Comparison of ENCODE assay signal across 28 cellular contexts in the genomic region with DNA sequence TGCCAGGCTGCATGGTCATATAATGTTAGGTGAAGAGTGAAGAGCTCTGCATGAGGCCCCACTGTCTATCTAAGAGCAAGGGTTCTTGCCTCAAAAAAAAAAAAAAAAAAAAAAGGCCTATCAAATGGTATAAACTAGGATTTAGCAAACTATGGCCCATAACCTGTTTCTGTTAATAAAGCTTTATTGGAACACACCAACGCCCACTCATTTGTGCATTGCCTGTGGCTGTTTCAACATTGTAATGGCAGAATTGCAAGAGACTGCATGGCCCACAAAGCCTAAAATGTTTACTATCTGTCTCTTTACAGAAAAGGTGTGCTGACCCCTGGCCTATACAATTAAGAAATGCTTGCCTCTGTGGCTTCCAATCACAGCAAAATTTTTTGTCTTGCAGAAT. TPM values are rescaled to one million over a fixed set of nuclear protein-coding genes. Genes with fewer than 3 reads are reported as not detected.
DNase-seq lines count a peak whose midpoint lies in the region; ATAC-seq, FAIRE-seq and TF ChIP-seq lines count a peak whose summit lies in the region.
"Had no signal": no experiment of that assay in that cellular context is flagged by ENCODE, and none has a peak within 500 bp of the region (broad histone marks: within the 10 kb centered on the region; RNA-seq: fewer than 3 reads in every experiment).

No MANE protein-coding gene starts in this region.

- no peak overlapping the region for H3K27ac Mint-ChIP-seq in nephron progenitor cell
- no peak overlapping the region for H3K27ac Mint-ChIP-seq in glutamatergic neuron (ENCODE audit: unreplicated experiment)
- H3K27ac Mint-ChIP-seq: CD14-positive monocyte; CD4-positive, alpha-beta memory T cell; CD4-positive, CD25-positive, alpha-beta regulatory T cell; CD8-positive, alpha-beta memory T cell had no signal

- FAIRE-seq in K562 (lab: Jason Lieb, UNC) = no peak
- FAIRE-seq: A204.1, G401.6, GM12892, GM18507 had no signal

- H3K9me3 Mint-ChIP-seq in nephron progenitor cell (peaks cover 22% of the 10 kb centered on the region), glutamatergic neuron (ENCODE audit: unreplicated experiment) (no peaks in the 10 kb centered on the region)

- TF ChIP-seq EP300 in K562 (IDR thresholded peaks at IDR 0.05; ENCODE audit: low read length) (no peak), tibial nerve (IDR thresholded peaks at IDR 0.05) (no peak)

- POLR2A ChIA-PET in K562 (lab: Yijun Ruan, JAX) = no interaction called here

- CTCF ChIA-PET in K562 (lab: Yijun Ruan, JAX; ENCODE audit: low intra/inter-chr PET ratio) = no interaction called here

- H4K20me1 ChIP-seq in DND-41 (ENCODE audit: insufficient read depth, low read length) (no peaks in the 10 kb centered on the region), K562 (replicated peaks; ENCODE audit: control insufficient read depth, insufficient read depth, low read length) (no peaks in the 10 kb centered on the region)
- H4K20me1 ChIP-seq: BLaER1 had no signal

- H3K4me3 ChIP-seq in DND-41 (ENCODE audit: low read depth in 1 of 2, low read length in 2 of 2) (no peak overlapping the region), K562 (no peak overlapping the region), tibial nerve (no peak overlapping the region)
- no peak overlapping the region for H3K4me3 ChIP-seq in Jurkat, Clone E6-1 (ENCODE audit: low read length)
- H3K4me3 ChIP-seq: BLaER1 had no signal

- H3K4me1 ChIP-seq in DND-41 (ENCODE audit: insufficient read depth, low read length) (no peaks in the 10 kb centered on the region), K562 (replicated peaks in 1 of 2; ENCODE audit: control insufficient read depth in 2 of 2, insufficient read depth in 2 of 2, low read length in 2 of 2) (no peaks in the 10 kb centered on the region; a peak in 1 of 5 replicates), tibial nerve (peaks cover 0 to 11% (median 0%) of the 10 kb centered on the region in 4 donors)
- H3K4me1 ChIP-seq: BE2C, BLaER1 had no signal

- TF ChIP-seq RAD21 in K562 (CRISPR knock-in tag; conservative IDR thresholded peaks at IDR 0.05 in 1 of 2, IDR thresholded peaks at IDR 0.05 in 1 of 2) = no peak

- in situ Hi-C loops in K562 (cut with MboI) = no loop called here

- no TSS peak for BruUV-seq in K562 (replicated peaks; lab: Mats Ljungman, UMichigan)

- no peak overlapping the region for H3K4me3 Mint-ChIP-seq in nephron progenitor cell
- H3K4me3 Mint-ChIP-seq in glutamatergic neuron (ENCODE audit: unreplicated experiment) = no peak overlapping the region
- H3K4me3 Mint-ChIP-seq: CD14-positive monocyte; CD4-positive, alpha-beta memory T cell; CD4-positive, CD25-positive, alpha-beta regulatory T cell; CD8-positive, alpha-beta memory T cell had no signal

- H3K27me3 Mint-ChIP-seq in nephron progenitor cell (ENCODE audit: low read depth, poor library complexity) (peaks cover 4% of the 10 kb centered on the region), glutamatergic neuron (ENCODE audit: unreplicated experiment) (no peaks in the 10 kb centered on the region)
- H3K27me3 Mint-ChIP-seq: CD4-positive, alpha-beta memory T cell; CD4-positive, CD25-positive, alpha-beta regulatory T cell had no signal

- H3K27me3 ChIP-seq in DND-41 (ENCODE audit: insufficient read depth, low read length, poor library complexity) (no peaks in the 10 kb centered on the region), K562 (ENCODE audit: control insufficient read depth in 2 of 2, insufficient read depth in 2 of 2, low read length in 2 of 2) (peaks cover 4% of the 10 kb centered on the region in 2 experiments; a peak in 1 of 5 replicates), tibial nerve (no peaks in the 10 kb centered on the region)
- H3K27me3 ChIP-seq: BE2C, BLaER1 had no signal

- no peak overlapping the region for H3K9ac ChIP-seq in DND-41 (ENCODE audit: low read depth, low read length)
- H3K9ac ChIP-seq in K562 (ENCODE audit: insufficient read depth in 1 of 2, low read depth in 2 of 2, low read length in 2 of 2) = no peak overlapping the region
- H3K9ac ChIP-seq: BLaER1 had no signal

- intact Hi-C loops in K562 (cut with micrococcal nuclease) = no loop called here

- H3K27ac ChIP-seq in DND-41 (ENCODE audit: low read length) (no peak overlapping the region), K562 (ENCODE audit: extremely low read depth, low read depth, low read length) (no peak overlapping the region), tibial nerve (no peak overlapping the region)
- H3K27ac ChIP-seq: BLaER1 had no signal

- TF ChIP-seq POLR2A in K562 (conservative IDR thresholded peaks at IDR 0.05) (no peak), tibial nerve (IDR thresholded peaks at IDR 0.05) (no peak)

- ATAC-seq in DND-41 (ENCODE audit: insufficient read depth, low read depth) (no peak; the same call in 2 of the 3 replicates), K562 (no peak)

- TF ChIP-seq CTCF in DND-41 (IDR thresholded peaks at IDR 0.05; ENCODE audit: borderline replicate concordance, extremely low read depth, low read length, poor library complexity, severe bottlenecking) = no peak
- TF ChIP-seq CTCF in K562 (IDR thresholded peaks at IDR 0.05 in 2 of 3, conservative IDR thresholded peaks at IDR 0.05 in 1 of 3; ENCODE audit: insufficient read depth in 2 of 3, low read depth in 1 of 3, low read length in 3 of 3) = no peak
- TF ChIP-seq CTCF in tibial nerve (IDR thresholded peaks at IDR 0.05) = no peak
- no peak for TF ChIP-seq CTCF in nephron progenitor cell (IDR thresholded peaks at IDR 0.05)
- no peak for TF ChIP-seq CTCF in glutamatergic neuron (IDR thresholded peaks at IDR 0.05; ENCODE audit: partially characterized antibody, unreplicated experiment)

- no peak overlapping the region for H3K4me2 ChIP-seq in DND-41 (ENCODE audit: insufficient read depth, low read length)
- H3K4me2 ChIP-seq in K562 (ENCODE audit: insufficient read depth, low read length) = no peak overlapping the region
- H3K4me2 ChIP-seq: BLaER1 had no signal

- H3K9me3 ChIP-seq in DND-41 (ENCODE audit: insufficient read depth, low read length, severe bottlenecking) (no peaks in the 10 kb centered on the region), K562 (replicated peaks; ENCODE audit: control insufficient read depth, insufficient read depth, low read depth, low read length) (no peaks in the 10 kb centered on the region), tibial nerve (peaks cover 0 to 7% (median 0%) of the 10 kb centered on the region in 4 donors)
- H3K9me3 ChIP-seq: BE2C, BLaER1 had no signal

- 0% methylated on average over 1 of the region's 1 CpG for WGBS in K562 (ENCODE audit: insufficient coverage, low coverage, missing lambda C conversion rate)
- WGBS in tibial nerve, 2 donors = 0 to 64% methylated on average over 1 of the region's 1 CpG

- DNase-seq in DND-41 = peak; percentile 10
- DNase-seq in Jurkat, Clone E6-1 (ENCODE audit: low read depth, low spot score) = peak; percentile 40
- DNase-seq in NCI-H69 (lab: John Stamatoyannopoulos, UW) = peak; percentile 50
- no peak for DNase-seq in K562 (ENCODE audit: extremely low read depth in 1 of 4, low spot score in 3 of 4)
- no peak for DNase-seq in tibial nerve (ENCODE audit: low spot score in 2 of 2)
- no peak for DNase-seq in nephron progenitor cell
- no peak for DNase-seq in glutamatergic neuron
- no peak for DNase-seq in activated CD4-positive, alpha-beta T cell treated with anti-CD3 and anti-CD28 coated beads for 1 hour
- DNase-seq: 8988T; ACHN; BE2C; C1 segment of cervical spinal cord; CD4-positive, alpha-beta memory T cell; CD4-positive, CD25-positive, alpha-beta regulatory T cell; CD8-positive, alpha-beta memory T cell; COR-L47; DMS 273 treated with DMSO at 0.1 percent for 48 hours; DMS153; DMS53; DMS79; GF-D8 had no signal

- no peak overlapping the region for H2AFZ ChIP-seq in DND-41 (ENCODE audit: low read depth, low read length)
- H2AFZ ChIP-seq in K562 (ENCODE audit: low read depth, low read length) = no peak overlapping the region

- no peaks in the 10 kb centered on the region for H3K9me1 ChIP-seq in K562 (ENCODE audit: control insufficient read depth, insufficient read depth, low read length)

- H3K79me2 ChIP-seq in DND-41 (ENCODE audit: insufficient read depth, low read length) = no peaks in the 10 kb centered on the region
- H3K79me2 ChIP-seq in K562 (ENCODE audit: control insufficient read depth, insufficient read depth, low read length) = no peaks in the 10 kb centered on the region

- H3K36me3 Mint-ChIP-seq in nephron progenitor cell (ENCODE audit: low read depth) = peaks cover 7% of the 10 kb centered on the region
- H3K36me3 Mint-ChIP-seq in glutamatergic neuron (ENCODE audit: unreplicated experiment) = no peaks in the 10 kb centered on the region
- H3K36me3 Mint-ChIP-seq: CD14-positive monocyte; CD4-positive, alpha-beta memory T cell; CD8-positive, alpha-beta memory T cell had no signal

- H3K4me1 Mint-ChIP-seq in nephron progenitor cell (no peaks in the 10 kb centered on the region), glutamatergic neuron (ENCODE audit: low read depth, unreplicated experiment) (no peaks in the 10 kb centered on the region)
- H3K4me1 Mint-ChIP-seq: CD4-positive, alpha-beta memory T cell; CD4-positive, CD25-positive, alpha-beta regulatory T cell; CD8-positive, alpha-beta memory T cell had no signal

- H3K36me3 ChIP-seq in DND-41 (ENCODE audit: insufficient read depth, low read length) = no peaks in the 10 kb centered on the region
- no peaks in the 10 kb centered on the region for H3K36me3 ChIP-seq in K562 (ENCODE audit: control insufficient read depth, insufficient read depth, low read length)
- no peaks in the 10 kb centered on the region for H3K36me3 ChIP-seq in tibial nerve
- H3K36me3 ChIP-seq: BE2C, BLaER1 had no signal

RNA-seq across cellular contexts. Expression of gene PLEKHG7, which starts 12.8 kb away (rescaled TPM):
- polyA plus RNA-seq in Jurkat, Clone E6-1 (2012; ENCODE audit: insufficient read depth, insufficient read length) = not detected
- not detected in 2 replicates for total RNA-seq in K562 (2011; cell fraction: chromatin; rRNA removed; ENCODE audit: low replicate concordance)
- not detected in 2 replicates for total RNA-seq in K562 (2011; cell fraction: nucleolus; rRNA removed)
- total RNA-seq in K562 (2011; cell fraction: nucleoplasm; rRNA removed) = not detected in 2 replicates
- not detected in 2 replicates for total RNA-seq in K562 (2014; rRNA removed)
- not detected in 2 replicates for total RNA-seq in K562 (2014; rRNA removed; fragmentation: Illumina TruSeq; extraction: Trizol)
- not detected in 2 replicates for total RNA-seq in K562 (2015; rRNA removed; fragmentation: Illumina TruSeq; extraction: Trizol)
- total RNA-seq in K562 (2021) = not detected in 2 replicates
- polyA plus RNA-seq in K562 (2011; rRNA removed) = not detected in 2 replicates
- not detected in 2 replicates for polyA plus RNA-seq in K562 (2011; cell fraction: cytosol; rRNA removed)
- polyA plus RNA-seq in K562 (2011; cell fraction: nucleus; rRNA removed) = not detected in 2 replicates
- not detected in 2 replicates for polyA plus RNA-seq in K562 (2012)
- not detected in 2 replicates for polyA plus RNA-seq in K562 (2014; fragmentation: Illumina TruSeq; extraction: Trizol)
- under 1 TPM in 1 of 2 experiments, not detected in 1; 0.03 TPM for polyA plus RNA-seq in K562 (2014; fragmentation: Nextera tagmentation; extraction: Ambion mirVana)
- not detected in 2 replicates for polyA plus RNA-seq in K562 (2014; rRNA removed)
- polyA minus RNA-seq in K562 (2011; rRNA and poly(A)+ RNA removed) = not detected in 2 replicates
- polyA minus RNA-seq in K562 (2011; cell fraction: cytosol; rRNA and poly(A)+ RNA removed) = not detected in 2 replicates
- not detected in 2 replicates for polyA minus RNA-seq in K562 (2011; cell fraction: nucleus; rRNA and poly(A)+ RNA removed)
- 1 to 10 TPM; 1.2 to 3.1 (median 2.2) TPM for total RNA-seq in tibial nerve
- total RNA-seq in glutamatergic neuron (ENCODE audit: unreplicated experiment) = not detected
- total RNA-seq: A673; CD4-positive, alpha-beta memory T cell; CD8-positive, alpha-beta memory T cell had no signal
- polyA plus RNA-seq: CD14-positive monocyte; CD8-positive, alpha-beta memory T cell had no signal

Comparison
In these comparisons a context has a peak if more than half of its experiments do, and no peak if none do; other contexts are left out.
1. DNase-seq: peak in DND-41 (single experiment), Jurkat, Clone E6-1 (single experiment) and NCI-H69 (single experiment); none in K562 (0 of 4), tibial nerve (0 of 2), nephron progenitor cell (single experiment), glutamatergic neuron (single experiment) and activated CD4-positive, alpha-beta T cell treated with anti-CD3 and anti-CD28 coated beads for 1 hour (single experiment).